Comparison of ENCODE assay signal across 13 cellular contexts in the genomic region with DNA sequence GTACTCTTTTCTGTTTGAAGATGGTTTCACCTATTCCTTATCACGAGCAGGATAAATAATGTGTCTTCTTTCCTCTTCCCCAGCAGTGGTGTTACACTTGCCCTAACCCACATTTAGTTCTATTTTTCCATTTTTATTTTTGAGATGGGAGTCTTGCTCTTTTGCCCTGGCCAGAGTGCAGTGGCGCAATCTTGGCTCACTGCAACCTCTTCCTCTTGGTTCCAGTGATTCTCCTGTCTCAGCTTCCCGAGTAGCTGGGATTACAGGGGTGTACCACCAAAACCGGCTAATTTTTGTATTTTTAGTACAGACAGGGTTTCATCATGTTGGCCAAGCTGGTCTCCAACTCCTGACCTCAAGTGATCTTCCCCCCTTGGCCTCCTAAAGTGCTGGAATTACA.
DNase-seq lines count a peak whose midpoint lies in the region; ATAC-seq and TF ChIP-seq lines count a peak whose summit lies in the region.
"Had no signal": no experiment of that assay in that cellular context is flagged by ENCODE, and none has a peak within 500 bp of the region (broad histone marks: within the 10 kb centered on the region; RNA-seq: fewer than 3 reads in every experiment).

No MANE protein-coding gene starts in this region.

- 79 to 87% methylated on average over 4 of the region's 4 CpGs for WGBS in GM23248 (ENCODE audit: low coverage in 1 of 2, low lambda C conversion rate in 2 of 2, missing lambda C conversion rate in 2 of 2), 2 experiments
- 48% methylated on average over 4 of the region's 4 CpGs for WGBS in right lobe of liver (ENCODE audit: insufficient coverage, low coverage, low lambda C conversion rate, missing lambda C conversion rate)
- WGBS in stomach, 5 donors: 78 to 88% (median 85%) methylated on average over 4 of the region's 4 CpGs

- in situ Hi-C loops in GM23248 (cut with MboI): no loop called here

- TF ChIP-seq POLR2A in right lobe of liver (IDR thresholded peaks at IDR 0.05): no peak
- TF ChIP-seq POLR2A in stomach (IDR thresholded peaks at IDR 0.05): no peak

- H3K27me3 ChIP-seq in GM23248 (replicated peaks; ENCODE audit: insufficient read depth): no peaks in the 10 kb centered on the region
- H3K27me3 ChIP-seq in ascending aorta: no peaks in the 10 kb centered on the region
- no peaks in the 10 kb centered on the region for H3K27me3 ChIP-seq in right lobe of liver
- no peaks in the 10 kb centered on the region for H3K27me3 ChIP-seq in stomach
- no peaks in the 10 kb centered on the region for H3K27me3 ChIP-seq in H7 (ENCODE audit: control insufficient read depth, insufficient read depth, low read length)

- H3K4me1 ChIP-seq in GM23248 (ENCODE audit: insufficient read depth) (peaks cover 13% of the 10 kb centered on the region), ascending aorta (peaks cover 12 to 39% of the 10 kb centered on the region in 2 donors), right lobe of liver (peaks cover 0 to 52% (median 15%) of the 10 kb centered on the region in 4 donors), stomach (peaks cover 31 to 66% (median 45%) of the 10 kb centered on the region in 4 donors)

- H3K9me2 ChIP-seq in GM23248 (ENCODE audit: insufficient read depth): no peaks in the 10 kb centered on the region

- no peaks in the 10 kb centered on the region for H3K9me3 ChIP-seq in GM23248 (ENCODE audit: low read depth)
- H3K9me3 ChIP-seq in ascending aorta: no peaks in the 10 kb centered on the region
- no peaks in the 10 kb centered on the region for H3K9me3 ChIP-seq in right lobe of liver
- no peaks in the 10 kb centered on the region for H3K9me3 ChIP-seq in stomach

- DNase-seq in GM23248: no peak
- no peak for DNase-seq in ascending aorta (ENCODE audit: low spot score in 2 of 2)
- DNase-seq in right lobe of liver: peak in 2 of 3 donors; percentile 30 to 65
- DNase-seq in stomach: no peak
- no peak for DNase-seq in NCI-H1048 (lab: John Stamatoyannopoulos, UW)
- DNase-seq in inferior parietal cortex (ENCODE audit: extremely low spot score): no peak
- no peak for DNase-seq in H7
- DNase-seq: COR-L47, NCI-H1092, NCI-H524 treated with DMSO at 0.1 percent for 48 hours had no signal

- H3K4me3 ChIP-seq in GM23248 (no peak overlapping the region), ascending aorta (no peak overlapping the region), right lobe of liver (no peak overlapping the region), stomach (no peak overlapping the region), H7 (ENCODE audit: insufficient read depth, low read depth, low read length) (no peak overlapping the region)

- peaks cover 23% of the 10 kb centered on the region for H3F3A ChIP-seq in GM23248 (ENCODE audit: insufficient read depth)

- H3K27ac ChIP-seq in GM23248 (peak overlapping the region; percentile 77), ascending aorta (peak overlapping the region; percentile 70 to 84), right lobe of liver (peak overlapping the region; percentile 18 to 96 (median 90)), stomach (peak overlapping the region; percentile 58 to 88 (median 76))
- H3K27ac ChIP-seq: epithelial cell of prostate had no signal

- no peaks in the 10 kb centered on the region for H3K36me3 ChIP-seq in GM23248 (ENCODE audit: low read depth)
- H3K36me3 ChIP-seq in ascending aorta: no peaks in the 10 kb centered on the region
- H3K36me3 ChIP-seq in right lobe of liver: no peaks in the 10 kb centered on the region
- no peaks in the 10 kb centered on the region for H3K36me3 ChIP-seq in stomach
- no peaks in the 10 kb centered on the region for H3K36me3 ChIP-seq in H7 (replicated peaks; ENCODE audit: control insufficient read depth, insufficient read depth, low read length)

- H4K20me1 ChIP-seq in GM23248 (ENCODE audit: insufficient read depth): no peaks in the 10 kb centered on the region

- H2AFZ ChIP-seq in GM23248: no peak overlapping the region

- TF ChIP-seq CTCF in ascending aorta (IDR thresholded peaks at IDR 0.05) (no peak), right lobe of liver (IDR thresholded peaks at IDR 0.05) (no peak), stomach (IDR thresholded peaks at IDR 0.05) (no peak)

- no peak for TF ChIP-seq EP300 in stomach (IDR thresholded peaks at IDR 0.05)

- H3K79me2 ChIP-seq in GM23248 (ENCODE audit: insufficient read depth): peaks cover 25% of the 10 kb centered on the region

- intact Hi-C loops in ascending aorta (cut with DNase I) (no loop called here), right lobe of liver (cut with DNase I) (no loop called here), stomach (cut with DNase I; ENCODE audit: low total_unique reads) (no loop called here)

- ATAC-seq in right lobe of liver: peak in 1 of 4 donors; percentile 7
- no peak for ATAC-seq in GM18867 (IDR thresholded peaks at IDR 0.05; ENCODE audit: unreplicated experiment)
- ATAC-seq: Panc1 had no signal

- peak overlapping the region; percentile 82 for H3K4me2 ChIP-seq in GM23248 (ENCODE audit: unreplicated experiment)

- H3K9ac ChIP-seq in GM23248: peak overlapping the region; percentile 69

Comparison
In these comparisons a context has a peak if more than half of its experiments do, and no peak if none do; other contexts are left out.
1. DNase-seq: peak in right lobe of liver (2 of 3); none in GM23248 (single experiment), ascending aorta (0 of 2), stomach (single experiment), NCI-H1048 (single experiment), inferior parietal cortex (single experiment) and H7 (single experiment).
2. Peak in every context shown above with its lines, with median percentiles within 50 percentile points of each other: H3K27ac ChIP-seq.